Comparison of ENCODE assay signal across 1 cellular context in genomic region chr6:44966449-44967091, GRCh38.
TF ChIP-seq lines count a peak whose summit lies in the region.

No MANE protein-coding gene starts in this region.

TF ChIP-seq in K562, 482 proteins besides CTCF, POLR2A, EP300 and RAD21 (continued from another document and continues in another):
- 0 out of 2 replicates have a peak, but pooled peaks have one; percentile 7 for TF ChIP-seq MGA (IDR thresholded peaks at IDR 0.05)
- TF ChIP-seq GTF2A2 (tag; IDR thresholded peaks at IDR 0.05) = no peak
- peak; percentile 98 for TF ChIP-seq POLR2AphosphoS5 (IDR thresholded peaks at IDR 0.05; ENCODE audit: control insufficient read depth, insufficient read depth, low read depth, low read length)
- no peak for TF ChIP-seq CHD7 (IDR thresholded peaks at IDR 0.05; ENCODE audit: low read depth, low read length)
- peak; percentile 17 for TF ChIP-seq ASH1L (IDR thresholded peaks at IDR 0.05; ENCODE audit: borderline replicate concordance, low read depth, partially characterized antibody)
- no peak for TF ChIP-seq ERF (CRISPR knock-in tag; IDR thresholded peaks at IDR 0.05)
- peak; percentile 99 for TF ChIP-seq TCF3 (CRISPR knock-in tag; IDR thresholded peaks at IDR 0.05)
- peak; percentile 100 for TF ChIP-seq DPF2 (IDR thresholded peaks at IDR 0.05)
- TF ChIP-seq SMARCB1 (IDR thresholded peaks at IDR 0.05; ENCODE audit: insufficient read length, low read depth) = peak; percentile 65
- TF ChIP-seq RCOR1 (IDR thresholded peaks at IDR 0.05; ENCODE audit: borderline replicate concordance in 1 of 2, low read depth in 2 of 2, low read length in 2 of 2) = peak; percentile 98 to 100
- TF ChIP-seq ZNF551 (CRISPR knock-in tag; IDR thresholded peaks at IDR 0.05) = peak; percentile 44; the same call in 1 of the 2 replicates
- TF ChIP-seq HINFP (tag; conservative IDR thresholded peaks at IDR 0.05; ENCODE audit: low read depth) = no peak
- TF ChIP-seq ZNF512 (tag; IDR thresholded peaks at IDR 0.05) = no peak
- peak; percentile 95 for TF ChIP-seq SMAD3 (CRISPR knock-in tag; conservative IDR thresholded peaks at IDR 0.05)
- TF ChIP-seq BCOR (IDR thresholded peaks at IDR 0.05) = peak; percentile 94
- TF ChIP-seq ZNF41 (CRISPR knock-in tag; conservative IDR thresholded peaks at IDR 0.05) = 0 out of 2 replicates have a peak, but pooled peaks have one; percentile 49
- TF ChIP-seq CEBPG (CRISPR knock-in tag; IDR thresholded peaks at IDR 0.05) = peak; percentile 56; the same call in 1 of the 2 replicates
- TF ChIP-seq CEBPG (tag; conservative IDR thresholded peaks at IDR 0.05 in 1 of 2, IDR thresholded peaks at IDR 0.05 in 1 of 2) = peak; percentile 77 to 93
- peak; percentile 99 for TF ChIP-seq ARID3A (IDR thresholded peaks at IDR 0.05; ENCODE audit: borderline replicate concordance, low read depth, low read length)
